8 cellular contexts compared by ENCODE assay signal in genomic region chr3:159964166-159964973, GRCh38. TPM values are rescaled to one million over a fixed set of nuclear protein-coding genes. Genes with fewer than 3 reads are reported as not detected.
DNase-seq lines count a peak whose midpoint lies in the region; ATAC-seq and TF ChIP-seq lines count a peak whose summit lies in the region.

No MANE protein-coding gene starts in this region.

- TF ChIP-seq CTCF in heart left ventricle (IDR thresholded peaks at IDR 0.05): no peak
- TF ChIP-seq CTCF in prostate gland (IDR thresholded peaks at IDR 0.05): no peak
- TF ChIP-seq CTCF in MM.1S (IDR thresholded peaks at IDR 0.05; ENCODE audit: low read length): no peak

- intact Hi-C loops in activated CD4-positive, alpha-beta T cell treated with anti-CD3 and anti-CD28 coated beads for 36 hours (cut with DNase I, micrococcal nuclease): no loop called here
- intact Hi-C loops in heart left ventricle (cut with DNase I): no loop called here
- intact Hi-C loops in prostate gland (cut with DNase I): no loop called here

- H3K9ac ChIP-seq in MM.1S (ENCODE audit: low read length): no peak overlapping the region

- TF ChIP-seq POLR2A in heart left ventricle (IDR thresholded peaks at IDR 0.05) (no peak), prostate gland (IDR thresholded peaks at IDR 0.05) (no peak)

- no peaks in the 10 kb centered on the region for H3K79me2 ChIP-seq in MM.1S (ENCODE audit: low read length)

- POLR2A ChIA-PET in activated CD4-positive, alpha-beta T cell treated with anti-CD3 and anti-CD28 coated beads for 36 hours (lab: Charles Lee): no interaction called here

- no peak overlapping the region for H3K4me3 ChIP-seq in heart left ventricle
- no peak overlapping the region for H3K4me3 ChIP-seq in prostate gland
- H3K4me3 ChIP-seq in MM.1S (ENCODE audit: low read length): no peak overlapping the region

- H3K36me3 ChIP-seq in heart left ventricle (no peaks in the 10 kb centered on the region), prostate gland (no peaks in the 10 kb centered on the region), MM.1S (replicated peaks; ENCODE audit: insufficient read depth, low read length) (no peaks in the 10 kb centered on the region)

- no peak for DNase-seq in activated CD4-positive, alpha-beta T cell treated with anti-CD3 and anti-CD28 coated beads for 36 hours
- no peak for DNase-seq in activated CD4-positive, alpha-beta T cell treated with anti-CD3 and anti-CD28 coated beads, Interleukin-2, amount 50 U/mL, for 4 hours
- DNase-seq in RKO (ENCODE audit: low spot score): peak; percentile 77
- DNase-seq in heart left ventricle: no peak
- no peak for DNase-seq in prostate gland (ENCODE audit: low spot score)
- no peak for DNase-seq in MM.1S

- H3K27ac ChIP-seq in heart left ventricle (no peak overlapping the region), prostate gland (no peak overlapping the region), MM.1S (ENCODE audit: low read length) (no peak overlapping the region)

- H3K4me1 Mint-ChIP-seq in activated CD4-positive, alpha-beta T cell treated with anti-CD3 and anti-CD28 coated beads for 36 hours: peaks cover 2% of the 10 kb centered on the region
- peaks cover 23% of the 10 kb centered on the region for H3K4me1 Mint-ChIP-seq in stimulated activated memory B cell treated with anti-CD40 and anti-IgM and Interleukin-4, amounts not matched to agents 10 μg/mL and 1 μg/mL and 100 μg/mL, for 72 hours

- CTCF ChIA-PET in activated CD4-positive, alpha-beta T cell treated with anti-CD3 and anti-CD28 coated beads for 36 hours (lab: Charles Lee): no interaction called here

- peaks cover 2% of the 10 kb centered on the region for H3K27me3 Mint-ChIP-seq in activated CD4-positive, alpha-beta T cell treated with anti-CD3 and anti-CD28 coated beads for 36 hours
- H3K27me3 Mint-ChIP-seq in stimulated activated memory B cell treated with anti-CD40 and anti-IgM and Interleukin-4, amounts not matched to agents 10 μg/mL and 1 μg/mL and 100 μg/mL, for 72 hours: no peaks in the 10 kb centered on the region

- no peak overlapping the region for H2AFZ ChIP-seq in MM.1S (ENCODE audit: low read length)

- no peaks in the 10 kb centered on the region for H3K9me3 ChIP-seq in heart left ventricle
- no peaks in the 10 kb centered on the region for H3K9me3 ChIP-seq in prostate gland
- H3K9me3 ChIP-seq in MM.1S (replicated peaks; ENCODE audit: insufficient read depth, low read length): no peaks in the 10 kb centered on the region

- no peak overlapping the region for H3K27ac Mint-ChIP-seq in activated CD4-positive, alpha-beta T cell treated with anti-CD3 and anti-CD28 coated beads for 36 hours
- peak overlapping the region; percentile 83 for H3K27ac Mint-ChIP-seq in stimulated activated memory B cell treated with anti-CD40 and anti-IgM and Interleukin-4, amounts not matched to agents 10 μg/mL and 1 μg/mL and 100 μg/mL, for 72 hours

- H3K9me3 Mint-ChIP-seq in activated CD4-positive, alpha-beta T cell treated with anti-CD3 and anti-CD28 coated beads for 36 hours (ENCODE audit: low read depth): no peaks in the 10 kb centered on the region
- H3K9me3 Mint-ChIP-seq in stimulated activated memory B cell treated with anti-CD40 and anti-IgM and Interleukin-4, amounts not matched to agents 10 μg/mL and 1 μg/mL and 100 μg/mL, for 72 hours: no peaks in the 10 kb centered on the region

- H3K27me3 ChIP-seq in heart left ventricle (no peaks in the 10 kb centered on the region), prostate gland (replicated peaks; ENCODE audit: insufficient read depth) (no peaks in the 10 kb centered on the region), MM.1S (replicated peaks; ENCODE audit: insufficient read depth, low read length) (no peaks in the 10 kb centered on the region)

- peak; percentile 91 for ATAC-seq in activated CD4-positive, alpha-beta T cell treated with anti-CD3 and anti-CD28 coated beads for 36 hours
- ATAC-seq in HG02840 (IDR thresholded peaks at IDR 0.05; ENCODE audit: low FRiP score, unreplicated experiment) (peak; percentile 100), heart left ventricle (no peak)
- ATAC-seq in stimulated activated memory B cell treated with anti-CD40 and anti-IgM and Interleukin-4, amounts not matched to agents 10 μg/mL and 1 μg/mL and 100 μg/mL, for 72 hours: peak; percentile 91

- H3K4me2 ChIP-seq in MM.1S (ENCODE audit: low read depth, low read length): no peak overlapping the region

- H4K20me1 ChIP-seq in MM.1S (ENCODE audit: insufficient read depth, low read length): no peaks in the 10 kb centered on the region

- no peak overlapping the region for H3K4me3 Mint-ChIP-seq in activated CD4-positive, alpha-beta T cell treated with anti-CD3 and anti-CD28 coated beads for 36 hours
- peak overlapping the region; percentile 30 for H3K4me3 Mint-ChIP-seq in stimulated activated memory B cell treated with anti-CD40 and anti-IgM and Interleukin-4, amounts not matched to agents 10 μg/mL and 1 μg/mL and 100 μg/mL, for 72 hours

- no peaks in the 10 kb centered on the region for H3K36me3 Mint-ChIP-seq in activated CD4-positive, alpha-beta T cell treated with anti-CD3 and anti-CD28 coated beads for 36 hours (ENCODE audit: low read depth)
- no peaks in the 10 kb centered on the region for H3K36me3 Mint-ChIP-seq in stimulated activated memory B cell treated with anti-CD40 and anti-IgM and Interleukin-4, amounts not matched to agents 10 μg/mL and 1 μg/mL and 100 μg/mL, for 72 hours

- no peaks in the 10 kb centered on the region for H3F3A ChIP-seq in MM.1S (ENCODE audit: insufficient read depth, low read length)

- H3K9me2 ChIP-seq in MM.1S (replicated peaks; ENCODE audit: insufficient read depth, low read length): no peaks in the 10 kb centered on the region

- WGBS in heart left ventricle, 4 donors: 86 to 87% (median 86%) methylated on average over 7 of the region's 7 CpGs
- WGBS in prostate gland: 87% methylated on average over 7 of the region's 7 CpGs

- H3K4me1 ChIP-seq in heart left ventricle (peaks cover 0 to 3% (median 0%) of the 10 kb centered on the region in 12 donors), prostate gland (replicated peaks) (no peaks in the 10 kb centered on the region), MM.1S (ENCODE audit: low read length) (no peaks in the 10 kb centered on the region)

RNA-seq across cellular contexts. Expression of gene IL12A, which starts 24.3 kb away (rescaled TPM):
- total RNA-seq in activated CD4-positive, alpha-beta T cell treated with anti-CD3 and anti-CD28 coated beads for 36 hours: not detected
- total RNA-seq in heart left ventricle (1 to 10 TPM in 3 of 9 donors, under 1 TPM in 6; 0.42 to 3.3 (median 0.56) TPM), prostate gland (1 to 10 TPM; 1.3 TPM)
- 1 to 10 TPM in 1 of 2 donors, under 1 TPM in 1; 0.57 to 1.1 TPM for polyA plus RNA-seq in heart left ventricle

Comparison
In these comparisons a context has a peak if more than half of its experiments do, and no peak if none do; other contexts are left out.
1. ATAC-seq: peak in activated CD4-positive, alpha-beta T cell treated with anti-CD3 and anti-CD28 coated beads for 36 hours (single experiment), HG02840 (single experiment) and stimulated activated memory B cell treated with anti-CD40 and anti-IgM and Interleukin-4, amounts not matched to agents 10 μg/mL and 1 μg/mL and 100 μg/mL, for 72 hours (single experiment); none in heart left ventricle (0 of 4).